Comparison of ENCODE assay signal across 8 cellular contexts in genomic region chr1:209827384-209828261, GRCh38. TPM values are rescaled to one million over a fixed set of nuclear protein-coding genes. Genes with fewer than 3 reads are reported as not detected.
DNase-seq lines count a peak whose midpoint lies in the region; ATAC-seq and TF ChIP-seq lines count a peak whose summit lies in the region.

UTP25 (plus strand) TSS chr1:209827972; CDS start chr1:209828064, 92 bp downstream.

- ATAC-seq in GM21381 (IDR thresholded peaks at IDR 0.05; ENCODE audit: unreplicated experiment) = peak; percentile 94

- no peak within 1 kb of the TSS for H3K27ac ChIP-seq in endodermal cell (ENCODE audit: low read depth, low read length)

- peak within 1 kb of the TSS; percentile 57 for H3K9ac ChIP-seq in endodermal cell (ENCODE audit: extremely low read depth, low read length, poor library complexity, severe bottlenecking)

- peak; percentile 59 for TF ChIP-seq CTCF in Calu3 (IDR thresholded peaks at IDR 0.05; ENCODE audit: unreplicated experiment)
- peak; percentile 77 for TF ChIP-seq CTCF in endodermal cell (conservative IDR thresholded peaks at IDR 0.05)

- CTCF ChIA-PET in Calu3 (lab: Charles Lee) = interaction anchor here (0.7 to 1.4 kb wide), 3 partner anchors 12 to 20 kb away, joined by 3 to 5 read pairs (median 3); no protein-coding TSS in a partner anchor

- peak within 1 kb of the TSS; percentile 82 for H3K4me3 Mint-ChIP-seq in Calu3 (ENCODE audit: low read depth, unreplicated experiment)
- H3K4me3 Mint-ChIP-seq in endodermal cell = peak within 1 kb of the TSS; percentile 91

- no TSS peak for BruUV-seq in Calu3 (replicated peaks; lab: Mats Ljungman, UMichigan)

- H3K36me3 Mint-ChIP-seq in Calu3 (ENCODE audit: insufficient read depth, unreplicated experiment) (peaks cover 56% of the 10 kb centered on the region), endodermal cell (ENCODE audit: low read depth) (peaks cover 13% of the 10 kb centered on the region)

- intact Hi-C loops in Calu3 (cut with micrococcal nuclease; ENCODE audit: unreplicated experiment) = loop anchor here (5.0 to 10.0 kb wide), 2 partner anchors 80 to 173 kb away; partner anchors contain the start of gene LAMB3

- DNase-seq in Calu3 (peak; percentile 94), HUDEP-2 (lab: John Stamatoyannopoulos, UW; ENCODE audit: unreplicated experiment in 76 of 76) (peak; percentile 57 to 95 (median 87)), NOMO-1 treated with dmso at 0.1 percent for 144 hours (lab: John Stamatoyannopoulos, UW; ENCODE audit: unreplicated experiment) (peak; percentile 90), endodermal cell (peak; percentile 97), mesenteric fat pad (ENCODE audit: low spot score) (peak; percentile 95)
- DNase-seq in activated CD8-positive, alpha-beta memory T cell treated with anti-CD3 and anti-CD28 coated beads for 48 hours (ENCODE audit: low read depth in 2 of 3, low spot score in 2 of 3) = peak; percentile 70 to 79 (median 78)
- DNase-seq in stimulated activated CD8-positive, alpha-beta memory T cell treated with anti-CD3 and anti-CD28 coated beads, Interleukin-15, amount 100 ng/mL, for 24 hours (ENCODE audit: low read depth) = peak; percentile 65

- no peaks in the 10 kb centered on the region for H3K9me3 ChIP-seq in endodermal cell (ENCODE audit: control insufficient read depth, low read length)

- H3K4me1 ChIP-seq in endodermal cell (ENCODE audit: control insufficient read depth, insufficient read depth, low read length) = no peaks in the 10 kb centered on the region

- H3K9me3 Mint-ChIP-seq in Calu3 (ENCODE audit: low read depth, unreplicated experiment) (no peaks in the 10 kb centered on the region), endodermal cell (no peaks in the 10 kb centered on the region)

- H3K27me3 Mint-ChIP-seq in Calu3 (ENCODE audit: unreplicated experiment) = no peaks in the 10 kb centered on the region
- peaks cover 2% of the 10 kb centered on the region for H3K27me3 Mint-ChIP-seq in endodermal cell (ENCODE audit: insufficient read depth)

- peaks cover 23% of the 10 kb centered on the region for H3K36me3 ChIP-seq in endodermal cell (ENCODE audit: control insufficient read depth, insufficient read depth, low read length)

- peak within 1 kb of the TSS; percentile 92 for H3K27ac Mint-ChIP-seq in Calu3 (ENCODE audit: unreplicated experiment)
- peak within 1 kb of the TSS; percentile 67 for H3K27ac Mint-ChIP-seq in endodermal cell

- H3K4me3 ChIP-seq in endodermal cell (ENCODE audit: low read length) = peak within 1 kb of the TSS; percentile 99

- H3K4me1 Mint-ChIP-seq in Calu3 (ENCODE audit: low read depth, unreplicated experiment) (peaks cover 67% of the 10 kb centered on the region), endodermal cell (peaks cover 2% of the 10 kb centered on the region)

- WGBS in endodermal cell (ENCODE audit: insufficient coverage in 1 of 2, insufficient read length in 1 of 2), 2 experiments = 23 to 31% methylated on average over 35 to 51 of the region's 51 CpGs

- H3K27me3 ChIP-seq in endodermal cell (ENCODE audit: control insufficient read depth, insufficient read depth, low read length, poor library complexity, severe bottlenecking) = peaks cover 9% of the 10 kb centered on the region

RNA-seq across cellular contexts. Expression of gene UTP25, which starts in this region (rescaled TPM):
- total RNA-seq in Calu3 (2022) (18.6 and 19.1 TPM in 2 replicates), endodermal cell (1 to 10 TPM; 4.3 to 6.0 TPM), mesenteric fat pad (7.3 TPM)
- 4.5 TPM for polyA plus RNA-seq in endodermal cell (2013, experiment 1 of 2)
- 4.1 TPM for polyA plus RNA-seq in endodermal cell (2013, experiment 2 of 2)
